ENCODE assay signal across 36 cellular contexts in the genomic region with DNA sequence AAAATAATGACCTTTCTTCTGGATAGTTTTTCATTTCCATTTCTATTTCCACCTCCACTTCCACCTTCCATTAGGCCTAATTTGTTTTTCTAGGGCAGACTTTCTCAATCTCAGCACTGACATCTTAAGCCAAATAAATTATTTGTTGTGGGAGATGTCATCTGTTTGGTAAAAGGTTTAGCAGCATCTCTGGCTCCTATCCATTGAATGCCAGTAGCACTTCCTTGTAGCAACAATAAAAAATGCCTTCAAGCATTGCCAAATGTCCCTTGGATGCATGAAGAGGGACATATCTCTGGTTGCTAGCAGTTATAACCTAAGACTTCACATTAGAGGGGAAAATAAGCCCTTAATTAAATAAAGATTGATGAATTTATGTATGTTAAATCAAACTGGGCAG. TPM values are rescaled to one million over a fixed set of nuclear protein-coding genes. Genes with fewer than 3 reads are reported as not detected.
"Had no signal": no experiment of that assay in that cellular context is flagged by ENCODE, and none has a peak within 500 bp of the region (broad histone marks: within the 10 kb centered on the region; RNA-seq: fewer than 3 reads in every experiment).

No MANE protein-coding gene starts in this region.

- DNase-seq: activated B cell treated with CpG ODN at 0.5 μM for 24 hours; activated CD4-positive, alpha-beta memory T cell treated with anti-CD3 and anti-CD28 coated beads for 36 hours; activated CD4-positive, alpha-beta T cell treated with anti-CD3 and anti-CD28 coated beads for 4 hours; activated CD4-positive, alpha-beta T cell treated with anti-CD3 and anti-CD28 coated beads, Interleukin-2, amount 10 ng/mL, durations not matched to agents 24 days and 14 days; activated CD4-positive, alpha-beta T cell treated with anti-CD3 and anti-CD28 coated beads, Interleukin-2, amount 50 U/mL, for 1 hour; activated CD4-positive, alpha-beta T cell treated with anti-CD3 and anti-CD28 coated beads, Interleukin-2, amount 50 U/mL, for 4 hours; activated CD4-positive, CD25-positive, alpha-beta regulatory T cell treated with anti-CD3 and anti-CD28 coated beads, Interleukin-2, amount 50 U/mL, for 72 hours; activated CD8-positive, alpha-beta memory T cell treated with anti-CD3 and anti-CD28 coated beads, Interleukin-2, amount 50 U/mL, for 4 hours; activated CD8-positive, alpha-beta T cell treated with anti-CD3 and anti-CD28 coated beads for 36 hours; activated effector memory CD4-positive, alpha-beta T cell treated with anti-CD3 and anti-CD28 coated beads, Interleukin-2, amount 50 U/mL, for 16 hours; activated gamma-delta T cell treated with Interleukin-2 at 50 U/mL for 16 hours; activated naive CD4-positive, alpha-beta T cell; activated naive CD4-positive, alpha-beta T cell treated with anti-CD3 and anti-CD28 coated beads for 36 hours; activated naive CD4-positive, alpha-beta T cell treated with anti-CD3 and anti-CD28 coated beads, Interleukin-2, amount 50 U/mL, for 16 hours; activated naive CD8-positive, alpha-beta T cell treated with anti-CD3 and anti-CD28 coated beads for 36 hours; activated T-cell treated with anti-CD3 and anti-CD28 coated beads for 4 hours; activated T-cell treated with anti-CD3 and anti-CD28 coated beads, Interleukin-2, amount 50 U/mL, for 1 hour; activated T-cell treated with anti-CD3 and anti-CD28 coated beads, Interleukin-2, amount 50 U/mL, for 4 hours; activated T-cell treated with anti-CD3 and anti-CD28 coated beads, Interleukin-2, amount 50 U/mL, for 72 hours; adrenal gland; amniotic stem cell; aorta; body of pancreas; brain microvascular endothelial cell; central memory CD4-positive, alpha-beta T cell; T-helper 1 cell; T-helper 2 cell; T-helper 9 cell had no signal

- ATAC-seq: activated CD8-positive, alpha-beta T cell treated with anti-CD3 and anti-CD28 coated beads for 36 hours; activated naive CD4-positive, alpha-beta T cell treated with anti-CD3 and anti-CD28 coated beads, Interleukin-2, amount 50 U/mL, for 72 hours; activated T-cell treated with anti-CD3 and anti-CD28 coated beads, Interleukin-2, amount 50 U/mL, for 4 hours; activated T-cell treated with anti-CD3 and anti-CD28 coated beads, Interleukin-2, amount 50 U/mL, for 72 hours; activated T-helper 17 cell treated with anti-CD3 and anti-CD28 coated beads, Interleukin-2, amount 50 U/mL, for 72 hours; body of pancreas had no signal

RNA-seq across cellular contexts. Expression of a gene that starts 1.9 kb away (rescaled TPM):
- total RNA-seq: activated B cell treated with CpG ODN at 0.5 μM for 24 hours; activated CD4-positive, alpha-beta memory T cell treated with anti-CD3 and anti-CD28 coated beads for 36 hours; activated CD4-positive, alpha-beta T cell treated with anti-CD3 and anti-CD28 coated beads, Interleukin-2, amount 10 ng/mL, durations not matched to agents 24 days and 14 days; activated CD8-positive, alpha-beta memory T cell treated with anti-CD3 and anti-CD28 coated beads for 36 hours; activated CD8-positive, alpha-beta T cell treated with anti-CD3 and anti-CD28 coated beads for 36 hours; activated naive CD4-positive, alpha-beta T cell treated with anti-CD3 and anti-CD28 coated beads for 36 hours; activated naive CD4-positive, alpha-beta T cell treated with anti-CD3 and anti-CD28 coated beads, Interleukin-2, amount 50 U/mL, for 72 hours; activated naive CD8-positive, alpha-beta T cell treated with anti-CD3 and anti-CD28 coated beads for 36 hours; activated T-cell treated with anti-CD3 and anti-CD28 coated beads, Interleukin-2, amount 50 U/mL, for 4 hours; activated T-cell treated with anti-CD3 and anti-CD28 coated beads, Interleukin-2, amount 50 U/mL, for 72 hours; activated T-helper 1 cell treated with anti-CD3 and anti-CD28 coated beads, Interleukin-12 subunit alpha, Interleukin-12 subunit beta, Interleukin-2, Interleukin-4 antibody, amounts not matched to agents 30 ng/mL and 10 ng/mL and 1 ng/mL, durations not matched to agents 14 hours and 24 hours and 36 hours; activated T-helper 17 cell treated with anti-CD3 and anti-CD28 coated beads, Interleukin-2, amount 50 U/mL, for 72 hours; adrenal gland; aorta; astrocyte; body of pancreas; breast epithelium; cardiac septum; chondrocyte had no signal

RNA-seq across cellular contexts. Expression of a gene that starts 18.3 kb away (rescaled TPM):
- total RNA-seq: activated B cell treated with CpG ODN at 0.5 μM for 24 hours; activated CD4-positive, alpha-beta memory T cell treated with anti-CD3 and anti-CD28 coated beads for 36 hours; activated CD4-positive, alpha-beta T cell treated with anti-CD3 and anti-CD28 coated beads, Interleukin-2, amount 10 ng/mL, durations not matched to agents 24 days and 14 days; activated CD8-positive, alpha-beta memory T cell treated with anti-CD3 and anti-CD28 coated beads for 36 hours; activated CD8-positive, alpha-beta T cell treated with anti-CD3 and anti-CD28 coated beads for 36 hours; activated naive CD4-positive, alpha-beta T cell treated with anti-CD3 and anti-CD28 coated beads for 36 hours; activated naive CD4-positive, alpha-beta T cell treated with anti-CD3 and anti-CD28 coated beads, Interleukin-2, amount 50 U/mL, for 72 hours; activated naive CD8-positive, alpha-beta T cell treated with anti-CD3 and anti-CD28 coated beads for 36 hours; activated T-cell treated with anti-CD3 and anti-CD28 coated beads, Interleukin-2, amount 50 U/mL, for 4 hours; activated T-cell treated with anti-CD3 and anti-CD28 coated beads, Interleukin-2, amount 50 U/mL, for 72 hours; activated T-helper 1 cell treated with anti-CD3 and anti-CD28 coated beads, Interleukin-12 subunit alpha, Interleukin-12 subunit beta, Interleukin-2, Interleukin-4 antibody, amounts not matched to agents 30 ng/mL and 10 ng/mL and 1 ng/mL, durations not matched to agents 14 hours and 24 hours and 36 hours; adrenal gland; aorta; astrocyte; body of pancreas; breast epithelium; cardiac septum; chondrocyte had no signal
